Comparison of ENCODE assay signal across 1 cellular context in the genomic region with DNA sequence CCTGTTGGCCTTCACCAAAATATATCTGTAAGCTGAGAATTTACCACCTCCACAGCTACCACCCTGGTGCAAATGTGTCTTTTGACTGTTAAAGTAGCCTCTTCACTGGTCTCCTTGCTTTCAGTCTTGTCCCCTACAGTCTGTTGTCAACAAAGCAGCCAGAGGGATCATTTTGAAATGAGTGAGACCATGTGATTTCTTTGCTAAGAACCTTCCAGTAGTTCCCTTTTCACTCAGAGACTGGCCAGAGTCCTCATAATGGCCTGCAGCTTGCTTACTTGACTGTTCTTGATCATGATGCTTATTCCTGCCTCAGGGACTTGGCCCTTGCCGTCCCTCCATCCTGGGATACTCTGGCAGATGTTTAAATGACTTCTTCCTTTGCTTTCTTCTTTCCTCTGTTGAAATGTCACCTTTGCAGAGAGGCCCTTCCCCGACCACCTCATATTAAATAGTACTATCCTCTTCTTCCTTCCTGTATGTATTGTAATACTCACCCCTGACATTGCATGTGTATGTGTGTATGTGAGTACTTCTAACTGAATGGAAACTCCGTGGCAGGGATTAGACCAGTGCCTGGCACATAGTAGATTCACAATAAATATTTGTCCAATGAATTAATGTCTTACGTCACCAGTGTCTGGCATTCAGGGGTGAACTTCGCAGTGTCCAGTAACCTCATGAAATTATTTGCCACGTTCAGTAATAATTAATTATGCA.
A peak's percentile ranks its signal among the peaks of the same experiment; 100 is the strongest.
TF ChIP-seq lines count a peak whose summit lies in the region.

No MANE protein-coding gene starts in this region.

TF ChIP-seq in A549, 52 proteins besides CTCF, POLR2A, EP300 and RAD21 (continued from another document):
- no peak for TF ChIP-seq REST (IDR thresholded peaks at IDR 0.05)
- TF ChIP-seq EHMT2 (IDR thresholded peaks at IDR 0.05; ENCODE audit: low read depth): no peak
- TF ChIP-seq PBX3 (IDR thresholded peaks at IDR 0.05): no peak
- 0 out of 2 replicates have a peak, but pooled peaks have one; percentile 75 for TF ChIP-seq HOXA7 (CRISPR knock-in tag; IDR thresholded peaks at IDR 0.05)
- TF ChIP-seq FOSL2 (IDR thresholded peaks at IDR 0.05): no peak
- no peak for TF ChIP-seq FOSL2 (CRISPR knock-in tag; IDR thresholded peaks at IDR 0.05)
- no peak for TF ChIP-seq RCOR1 (IDR thresholded peaks at IDR 0.05; ENCODE audit: low read depth, low read length)
